Comparison of ENCODE assay signal across 10 cellular contexts in genomic region chr3:123773681-123774431, GRCh38.
DNase-seq lines count a peak whose midpoint lies in the region; ATAC-seq lines count a peak whose summit lies in the region.
"Had no signal": no experiment of that assay in that cellular context is flagged by ENCODE, and none has a peak within 500 bp of the region (broad histone marks: within the 10 kb centered on the region; RNA-seq: fewer than 3 reads in every experiment).

No MANE protein-coding gene starts in this region.

- H3K9me3 ChIP-seq in skeletal muscle satellite cell (replicated peaks; ENCODE audit: low read length) = no peaks in the 10 kb centered on the region

- H3K4me1 ChIP-seq in skeletal muscle satellite cell (ENCODE audit: control insufficient read depth, insufficient read depth, low read length) = peaks cover 13% of the 10 kb centered on the region

- no peak for ATAC-seq in GM19397 (IDR thresholded peaks at IDR 0.05; ENCODE audit: unreplicated experiment)
- ATAC-seq in HG03432 (IDR thresholded peaks at IDR 0.05; ENCODE audit: unreplicated experiment) = no peak
- ATAC-seq: activated T-cell treated with anti-CD3 and anti-CD28 coated beads, Interleukin-2, amount 50 U/mL, for 72 hours had no signal

- peak; percentile 83 for DNase-seq in GM03348 (ENCODE audit: low spot score)
- DNase-seq in amniotic stem cell (lab: John Stamatoyannopoulos, UW) = peak; percentile 31
- DNase-seq in islet precursor cell = peak; percentile 89
- no peak for DNase-seq in activated CD8-positive, alpha-beta memory T cell treated with anti-CD3 and anti-CD28 coated beads, Interleukin-2, amount 50 U/mL, for 48 hours
- no peak for DNase-seq in NCI-H82 (lab: John Stamatoyannopoulos, UW)
- DNase-seq: activated T-cell treated with anti-CD3 and anti-CD28 coated beads, Interleukin-2, amount 50 U/mL, for 72 hours; DMS79 treated with DMSO at 0.1 percent for 48 hours had no signal

- H3K4me2 ChIP-seq in skeletal muscle satellite cell (ENCODE audit: low read length) = peak overlapping the region; percentile 3

- H3K36me3 ChIP-seq in skeletal muscle satellite cell (ENCODE audit: insufficient read depth, low read length) = no peaks in the 10 kb centered on the region

- H3K27me3 ChIP-seq in skeletal muscle satellite cell (ENCODE audit: control insufficient read depth, insufficient read depth, low read length) = no peaks in the 10 kb centered on the region

- no peak overlapping the region for H3K9ac ChIP-seq in skeletal muscle satellite cell (ENCODE audit: low read depth, low read length)

- H3K4me3 ChIP-seq in skeletal muscle satellite cell (ENCODE audit: low read length) = no peak overlapping the region

Comparison
In these comparisons a context has a peak if more than half of its experiments do, and no peak if none do; other contexts are left out.
1. DNase-seq: peak in GM03348 (single experiment), amniotic stem cell (single experiment) and islet precursor cell (single experiment); none in activated CD8-positive, alpha-beta memory T cell treated with anti-CD3 and anti-CD28 coated beads, Interleukin-2, amount 50 U/mL, for 48 hours (single experiment) and NCI-H82 (single experiment).